ENCODE assay signal across 1 cellular context in genomic region chr1:181062800-181063428, GRCh38.
TF ChIP-seq lines count a peak whose summit lies in the region.

No MANE protein-coding gene starts in this region.

TF ChIP-seq in IMR-90, 13 proteins besides CTCF, POLR2A, EP300 and RAD21 (continued from another document):
- TF ChIP-seq ELK1 (IDR thresholded peaks at IDR 0.05; ENCODE audit: borderline replicate concordance, low read depth, low read length) (no peak), RFX5 (IDR thresholded peaks at IDR 0.05; ENCODE audit: low read depth, low read length) (no peak), MAFK (IDR thresholded peaks at IDR 0.05; ENCODE audit: low read depth, low read length) (no peak), FOS (IDR thresholded peaks at IDR 0.05; ENCODE audit: low read depth, low read length) (no peak), CEBPB (IDR thresholded peaks at IDR 0.05; ENCODE audit: low read depth, low read length) (peak; percentile 53; the same call in 1 of the 2 replicates), MAZ (IDR thresholded peaks at IDR 0.05; ENCODE audit: borderline replicate concordance, low read depth, low read length) (no peak), RCOR1 (IDR thresholded peaks at IDR 0.05; ENCODE audit: insufficient replicate concordance, low read length) (no peak)
